8 cellular contexts compared by ENCODE assay signal in the genomic region with DNA sequence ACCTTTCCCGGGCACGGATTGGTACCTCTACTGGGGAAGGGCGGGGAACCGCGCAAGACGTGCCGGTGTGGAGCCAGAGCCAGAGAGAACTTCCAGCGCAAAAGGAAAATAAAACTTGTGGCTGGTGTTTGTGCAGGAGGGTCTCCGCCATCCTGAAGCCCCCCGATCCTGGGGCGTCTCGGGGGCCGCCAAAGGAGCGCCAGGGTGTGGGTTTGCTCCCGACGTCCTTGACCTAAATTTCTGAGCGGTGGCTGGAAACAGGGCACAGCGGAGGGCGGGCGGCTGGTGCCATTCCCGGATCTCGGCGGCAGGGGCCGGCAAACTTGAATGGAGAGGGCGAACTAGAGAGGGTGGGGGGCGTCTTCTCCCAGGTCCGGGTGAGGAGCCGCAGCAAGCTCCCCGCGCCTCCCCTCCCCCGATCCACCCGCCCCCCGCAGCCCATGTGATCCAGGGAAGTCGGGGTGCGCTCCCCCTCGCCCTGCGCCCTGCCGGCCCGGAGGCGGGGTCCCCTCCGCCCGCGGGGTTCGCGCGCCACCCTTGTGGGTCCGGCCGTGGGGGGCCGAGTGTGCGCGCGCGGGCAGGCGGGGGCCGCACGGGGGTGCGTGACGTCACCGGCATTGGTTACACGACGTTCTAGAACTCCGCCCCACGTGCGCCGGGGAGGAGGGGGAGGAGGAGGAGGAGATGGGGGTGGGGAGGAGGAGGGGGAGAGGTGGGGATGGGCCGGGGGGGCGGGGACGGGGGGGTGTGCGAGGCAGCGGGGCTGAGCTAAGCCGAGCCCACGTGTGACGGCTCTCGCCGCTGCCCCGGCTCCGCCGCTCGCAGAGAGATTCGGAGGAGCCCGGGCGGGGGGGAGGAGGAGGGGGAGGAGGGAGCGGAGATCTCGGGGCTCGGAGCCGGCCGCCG. TPM values are rescaled to one million over a fixed set of nuclear protein-coding genes. Genes with fewer than 3 reads are reported as not detected.
DNase-seq lines count a peak whose midpoint lies in the region; ATAC-seq and TF ChIP-seq lines count a peak whose summit lies in the region.

Gene MSI2 (plus strand): TSS at position 748 of the 906 bp plus-strand sequence. CDS start 220 bp downstream, outside the sequence.

- no peaks in the 10 kb centered on the region for H3K27me3 ChIP-seq in psoas muscle (ENCODE audit: insufficient read depth in 3 of 3, low read length in 2 of 3)

- no peaks in the 10 kb centered on the region for H3K9me3 Mint-ChIP-seq in T-helper 2 cell treated with Interferon-gamma antibody and Interleukin-4, amounts not matched to agents 5 μg/mL and 100 μg/mL, for 36 hours

- H3K4me3 Mint-ChIP-seq in T-helper 2 cell treated with Interferon-gamma antibody and Interleukin-4, amounts not matched to agents 5 μg/mL and 100 μg/mL, for 36 hours = peak within 1 kb of the TSS; percentile 96

- WGBS in psoas muscle, 3 donors = 0 to 1% (median 1%) methylated on average over 38 to 88 of the region's 88 CpGs
- 1% methylated on average over 87 of the region's 88 CpGs for WGBS in urinary bladder

- H3K27ac ChIP-seq in psoas muscle (peak within 1 kb of the TSS; percentile 95), urinary bladder (ENCODE audit: low read depth) (peak within 1 kb of the TSS; percentile 92)

- H3K4me3 ChIP-seq in GM08714 (ENCODE audit: low read length) (peak within 1 kb of the TSS; percentile 82), psoas muscle (peak within 1 kb of the TSS; percentile 90), urinary bladder (ENCODE audit: low read depth, low read length) (peak within 1 kb of the TSS; percentile 94)

- ATAC-seq in HG02610 (IDR thresholded peaks at IDR 0.05; ENCODE audit: unreplicated experiment) = peak; percentile 66
- ATAC-seq in left ventricle myocardium superior = peak; percentile 90
- ATAC-seq in psoas muscle = peak; percentile 91 to 93 (median 92)

- peaks cover under 1% of the 10 kb centered on the region for H3K9me3 ChIP-seq in psoas muscle

- H3K4me1 ChIP-seq in psoas muscle (peaks cover 19% of the 10 kb centered on the region), urinary bladder (ENCODE audit: insufficient read depth) (no peaks in the 10 kb centered on the region)

- intact Hi-C loops in left ventricle myocardium superior (cut with micrococcal nuclease) (no loop called here), psoas muscle (cut with DNase I) (no loop called here)

- DNase-seq in NCI-H1105 (lab: John Stamatoyannopoulos, UW) = peak; percentile 51
- peak; percentile 85 for DNase-seq in T-helper 2 cell treated with Interferon-gamma antibody and Interleukin-4, amounts not matched to agents 5 μg/mL and 100 μg/mL, for 36 hours (ENCODE audit: low spot score)
- DNase-seq in anterior cingulate cortex (lab: John Stamatoyannopoulos, UW) = peak in 57 of 58 donors; percentile 43 to 94 (median 86)
- peak; percentile 97 for DNase-seq in left ventricle myocardium superior
- DNase-seq in psoas muscle = peak; percentile 93 to 97

- peaks cover 41% of the 10 kb centered on the region for H3K4me1 Mint-ChIP-seq in T-helper 2 cell treated with Interferon-gamma antibody and Interleukin-4, amounts not matched to agents 5 μg/mL and 100 μg/mL, for 36 hours (ENCODE audit: low read depth)

- peaks cover 33% of the 10 kb centered on the region for H3K36me3 Mint-ChIP-seq in T-helper 2 cell treated with Interferon-gamma antibody and Interleukin-4, amounts not matched to agents 5 μg/mL and 100 μg/mL, for 36 hours (ENCODE audit: low read depth)

- peak within 1 kb of the TSS; percentile 97 for H3K27ac Mint-ChIP-seq in T-helper 2 cell treated with Interferon-gamma antibody and Interleukin-4, amounts not matched to agents 5 μg/mL and 100 μg/mL, for 36 hours

- H3K27me3 Mint-ChIP-seq in T-helper 2 cell treated with Interferon-gamma antibody and Interleukin-4, amounts not matched to agents 5 μg/mL and 100 μg/mL, for 36 hours (ENCODE audit: low read depth) = peaks cover 2% of the 10 kb centered on the region

- H3K36me3 ChIP-seq in psoas muscle (ENCODE audit: insufficient read depth in 1 of 2, low read depth in 1 of 2) = peaks cover 0 to 5% of the 10 kb centered on the region in 2 donors
- no peaks in the 10 kb centered on the region for H3K36me3 ChIP-seq in urinary bladder (ENCODE audit: insufficient read depth)

- no peak for TF ChIP-seq CTCF in psoas muscle (IDR thresholded peaks at IDR 0.05)

RNA-seq across cellular contexts. Expression of gene MSI2, which starts in this region (rescaled TPM):
- total RNA-seq in left ventricle myocardium superior (90.7 TPM), psoas muscle (100 to 1,000 TPM in 2 of 4 donors, 10 to 100 TPM in 2; 87.1 to 133 (median 110) TPM), urinary bladder (43.4 TPM)
- polyA plus RNA-seq in psoas muscle (10 to 100 TPM; 37.6 to 85.8 (median 50.2) TPM), urinary bladder (19.0 TPM)

Comparison
In these comparisons a context has a peak if more than half of its experiments do, and no peak if none do; other contexts are left out.
1. Peak in every context shown above with its lines: DNase-seq, ATAC-seq, H3K4me3 ChIP-seq and H3K27ac ChIP-seq.